9 cellular contexts compared by ENCODE assay signal in the genomic region with DNA sequence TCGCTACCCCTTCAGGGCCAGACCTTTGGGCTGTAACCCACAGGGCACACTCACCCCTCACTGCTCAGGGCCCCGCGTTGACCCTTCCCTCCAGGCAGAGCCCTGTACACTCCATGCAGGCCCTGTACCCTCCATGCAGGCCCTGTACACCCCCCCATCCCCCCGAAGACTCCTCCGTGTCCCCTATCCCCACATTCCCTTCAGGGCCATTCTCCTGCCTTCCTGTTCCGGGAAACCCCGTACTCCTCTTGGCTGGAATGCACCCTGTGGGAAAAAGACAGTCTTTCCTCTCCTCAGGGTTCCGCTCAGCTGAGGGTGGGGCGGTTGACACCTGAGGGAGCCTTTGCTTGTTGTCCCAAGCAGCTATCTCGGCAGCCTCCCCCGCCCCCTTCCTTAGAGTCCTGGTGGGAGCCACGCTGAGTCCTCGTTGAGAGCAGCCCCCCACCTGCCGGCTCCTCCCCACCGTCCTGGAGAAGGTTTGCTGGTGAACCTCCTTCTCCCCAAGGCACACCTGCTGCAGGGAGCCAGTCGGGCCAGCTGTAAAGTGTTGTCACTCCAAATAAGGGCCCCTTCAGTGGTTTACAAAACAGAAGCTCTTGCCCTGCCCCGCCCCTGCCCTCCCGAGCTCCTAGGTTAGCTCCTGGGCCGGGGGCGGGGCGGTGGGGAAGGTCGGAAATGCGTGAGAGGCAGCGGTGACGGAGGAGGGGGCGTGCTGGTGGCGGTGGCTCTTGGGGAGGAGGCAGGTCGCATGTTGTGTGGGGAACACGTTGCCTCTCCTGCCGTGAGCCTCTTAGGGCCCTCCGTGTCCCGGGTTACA. TPM values are rescaled to one million over a fixed set of nuclear protein-coding genes. Genes with fewer than 3 reads are reported as not detected.
DNase-seq lines count a peak whose midpoint lies in the region; ATAC-seq, FAIRE-seq and TF ChIP-seq lines count a peak whose summit lies in the region.
"Had no signal": no experiment of that assay in that cellular context is flagged by ENCODE, and none has a peak within 500 bp of the region (broad histone marks: within the 10 kb centered on the region; RNA-seq: fewer than 3 reads in every experiment).

No MANE protein-coding gene starts in this region.

- no peak overlapping the region for H3K27ac Mint-ChIP-seq in activated CD8-positive, alpha-beta T cell treated with anti-CD3 and anti-CD28 coated beads, Interleukin-2, amount 10 ng/mL, durations not matched to agents 7 days and 5 days
- peak overlapping the region; percentile 83 for H3K27ac Mint-ChIP-seq in endodermal cell

- 4 to 8% methylated on average over 15 to 32 of the region's 32 CpGs for WGBS in endodermal cell (ENCODE audit: insufficient coverage in 1 of 2, insufficient read length in 1 of 2), 2 experiments
- 8 to 10% (median 10%) methylated on average over 28 to 32 of the region's 32 CpGs for WGBS in ovary, 3 donors

- peak overlapping the region; percentile 46 for H3K4me3 Mint-ChIP-seq in activated CD8-positive, alpha-beta T cell treated with anti-CD3 and anti-CD28 coated beads, Interleukin-2, amount 10 ng/mL, durations not matched to agents 7 days and 5 days
- H3K4me3 Mint-ChIP-seq in endodermal cell: peak overlapping the region; percentile 76

- no peak for TF ChIP-seq POLR2A in ovary (IDR thresholded peaks at IDR 0.05)
- no peak for TF ChIP-seq POLR2A in GM12892 (IDR thresholded peaks at IDR 0.05; ENCODE audit: low read depth, low read length)

- TF ChIP-seq EP300 in ovary (IDR thresholded peaks at IDR 0.05): no peak

- ATAC-seq in activated CD8-positive, alpha-beta T cell treated with anti-CD3 and anti-CD28 coated beads, Interleukin-2, amount 10 ng/mL, durations not matched to agents 7 days and 5 days: no peak

- H3K4me3 ChIP-seq in endodermal cell (ENCODE audit: low read length): peak overlapping the region; percentile 88
- peak overlapping the region; percentile 83 for H3K4me3 ChIP-seq in ovary

- peak overlapping the region; percentile 74 for H3K9ac ChIP-seq in endodermal cell (ENCODE audit: extremely low read depth, low read length, poor library complexity, severe bottlenecking)

- H3K27ac ChIP-seq in endodermal cell (ENCODE audit: low read depth, low read length): no peak overlapping the region
- H3K27ac ChIP-seq in ovary: no peak overlapping the region

- H3K9me3 ChIP-seq in endodermal cell (ENCODE audit: control insufficient read depth, low read length) (no peaks in the 10 kb centered on the region), ovary (no peaks in the 10 kb centered on the region)

- no peaks in the 10 kb centered on the region for H3K36me3 Mint-ChIP-seq in activated CD8-positive, alpha-beta T cell treated with anti-CD3 and anti-CD28 coated beads, Interleukin-2, amount 10 ng/mL, durations not matched to agents 7 days and 5 days (ENCODE audit: low read depth)
- H3K36me3 Mint-ChIP-seq in endodermal cell (ENCODE audit: low read depth): no peaks in the 10 kb centered on the region

- H3K27me3 ChIP-seq in endodermal cell (ENCODE audit: control insufficient read depth, insufficient read depth, low read length, poor library complexity, severe bottlenecking): no peaks in the 10 kb centered on the region
- H3K27me3 ChIP-seq in ovary: no peaks in the 10 kb centered on the region

- no peaks in the 10 kb centered on the region for H3K9me3 Mint-ChIP-seq in activated CD8-positive, alpha-beta T cell treated with anti-CD3 and anti-CD28 coated beads, Interleukin-2, amount 10 ng/mL, durations not matched to agents 7 days and 5 days (ENCODE audit: insufficient read depth)
- H3K9me3 Mint-ChIP-seq in endodermal cell: no peaks in the 10 kb centered on the region

- intact Hi-C loops in ovary (cut with DNase I): loop anchor here in 1 of 4 donors (10.0 kb wide), 1 partner anchor 131 kb away; no protein-coding TSS in a partner anchor

- H3K36me3 ChIP-seq in endodermal cell (ENCODE audit: control insufficient read depth, insufficient read depth, low read length) (no peaks in the 10 kb centered on the region), ovary (no peaks in the 10 kb centered on the region)

- CTCF ChIA-PET in activated CD8-positive, alpha-beta T cell treated with anti-CD3 and anti-CD28 coated beads, Interleukin-2, amount 10 ng/mL, durations not matched to agents 7 days and 5 days (lab: Charles Lee): interaction anchor here (1.6 to 2.2 kb wide), 3 partner anchors 8 to 145 kb away, joined by 5 to 14 read pairs (median 5); no protein-coding TSS in a partner anchor

- POLR2A ChIA-PET in activated CD8-positive, alpha-beta T cell treated with anti-CD3 and anti-CD28 coated beads, Interleukin-2, amount 10 ng/mL, durations not matched to agents 7 days and 5 days (lab: Charles Lee): no interaction called here

- DNase-seq in DMS79 (lab: John Stamatoyannopoulos, UW): peak; percentile 12
- DNase-seq in DMS79 treated with DMSO at 0.1 percent for 48 hours (lab: John Stamatoyannopoulos, UW): no peak
- DNase-seq in activated CD8-positive, alpha-beta T cell treated with anti-CD3 and anti-CD28 coated beads, Interleukin-2, amount 10 ng/mL, durations not matched to agents 7 days and 5 days: no peak
- DNase-seq in endodermal cell: peak; percentile 95
- peak in 1 of 5 donors; percentile 28 for DNase-seq in ovary
- no peak for DNase-seq in OCI-M2 (lab: John Stamatoyannopoulos, UW; ENCODE audit: unreplicated experiment)
- DNase-seq in GM19240 (ENCODE audit: insufficient read length, low spot score): no peak
- no peak for DNase-seq in GM12892 (ENCODE audit: insufficient read length)

- H3K4me1 Mint-ChIP-seq in activated CD8-positive, alpha-beta T cell treated with anti-CD3 and anti-CD28 coated beads, Interleukin-2, amount 10 ng/mL, durations not matched to agents 7 days and 5 days (ENCODE audit: low read depth): peaks cover 19% of the 10 kb centered on the region
- peaks cover 16% of the 10 kb centered on the region for H3K4me1 Mint-ChIP-seq in endodermal cell

- H3K4me1 ChIP-seq in endodermal cell (ENCODE audit: control insufficient read depth, insufficient read depth, low read length) (peaks cover 7% of the 10 kb centered on the region), ovary (ENCODE audit: insufficient read depth) (peaks cover 39% of the 10 kb centered on the region)

- TF ChIP-seq CTCF in endodermal cell (conservative IDR thresholded peaks at IDR 0.05) (no peak), ovary (IDR thresholded peaks at IDR 0.05) (no peak)

- no peak for FAIRE-seq in GM12892 (lab: Jason Lieb, UNC)
- FAIRE-seq: A204.1 had no signal

- peaks cover 37% of the 10 kb centered on the region for H3K27me3 Mint-ChIP-seq in activated CD8-positive, alpha-beta T cell treated with anti-CD3 and anti-CD28 coated beads, Interleukin-2, amount 10 ng/mL, durations not matched to agents 7 days and 5 days (ENCODE audit: low read depth)
- H3K27me3 Mint-ChIP-seq in endodermal cell (ENCODE audit: insufficient read depth): no peaks in the 10 kb centered on the region

RNA-seq across cellular contexts. Expression of a gene that starts 1.4 kb away (rescaled TPM):
- total RNA-seq in activated CD8-positive, alpha-beta T cell treated with anti-CD3 and anti-CD28 coated beads, Interleukin-2, amount 10 ng/mL, durations not matched to agents 7 days and 5 days: under 1 TPM; 0.08 to 0.71 TPM
- 10 to 100 TPM; 26.5 to 29.0 TPM for total RNA-seq in endodermal cell
- polyA plus RNA-seq in endodermal cell (2013, experiment 1 of 2): 21.8 TPM
- 17.4 TPM for polyA plus RNA-seq in endodermal cell (2013, experiment 2 of 2)
- 10 to 100 TPM; 27.3 to 66.7 (median 57.1) TPM for total RNA-seq in ovary
- polyA plus RNA-seq in ovary: 10 to 100 TPM; 44.0 to 46.2 TPM
- polyA plus RNA-seq in GM12892 (2012; ENCODE audit: missing spikeins): 3.7 TPM

RNA-seq across cellular contexts. Expression of a gene that starts 33.3 kb away (rescaled TPM):
- 100 to 1,000 TPM; 635 to 655 TPM for total RNA-seq in activated CD8-positive, alpha-beta T cell treated with anti-CD3 and anti-CD28 coated beads, Interleukin-2, amount 10 ng/mL, durations not matched to agents 7 days and 5 days
- total RNA-seq in endodermal cell (100 to 1,000 TPM; 488 to 575 TPM), ovary (100 to 1,000 TPM; 274 to 670 (median 503) TPM)
- 171 TPM for polyA plus RNA-seq in endodermal cell (2013, experiment 1 of 2)
- polyA plus RNA-seq in endodermal cell (2013, experiment 2 of 2): 199 TPM
- 100 to 1,000 TPM; 241 to 530 TPM for polyA plus RNA-seq in ovary
- polyA plus RNA-seq in GM12892 (2012; ENCODE audit: missing spikeins): 137 TPM

RNA-seq across cellular contexts. Expression of a gene that starts 40.2 kb away (rescaled TPM):
- 10 to 100 TPM; 23.8 to 24.5 TPM for total RNA-seq in activated CD8-positive, alpha-beta T cell treated with anti-CD3 and anti-CD28 coated beads, Interleukin-2, amount 10 ng/mL, durations not matched to agents 7 days and 5 days
- not detected for total RNA-seq in endodermal cell
- not detected for polyA plus RNA-seq in endodermal cell (2013, experiment 1 of 2)
- polyA plus RNA-seq in endodermal cell (2013, experiment 2 of 2): not detected
- total RNA-seq in ovary: 1 to 10 TPM; 1.2 to 4.8 (median 1.4) TPM
- polyA plus RNA-seq in ovary: 1 to 10 TPM; 1.2 to 1.9 TPM
- 24.1 TPM for polyA plus RNA-seq in GM12892 (2012; ENCODE audit: missing spikeins)

Comparison
In these comparisons a context has a peak if more than half of its experiments do, and no peak if none do; other contexts are left out.
1. DNase-seq: peak in DMS79 (single experiment) and endodermal cell (single experiment); none in DMS79 treated with DMSO at 0.1 percent for 48 hours (single experiment), activated CD8-positive, alpha-beta T cell treated with anti-CD3 and anti-CD28 coated beads, Interleukin-2, amount 10 ng/mL, durations not matched to agents 7 days and 5 days (single experiment), OCI-M2 (single experiment), GM19240 (single experiment) and GM12892 (single experiment).
2. RNA of a gene that starts 1.4 kb away (total RNA-seq): 27.3 to 66.7 TPM in ovary and 26.5 to 29.0 TPM in endodermal cell; 0.08 to 0.71 TPM in activated CD8-positive, alpha-beta T cell treated with anti-CD3 and anti-CD28 coated beads, Interleukin-2, amount 10 ng/mL, durations not matched to agents 7 days and 5 days; every median in the first group is over 10 times any median in the second.
3. RNA of a gene that starts 40.2 kb away (total RNA-seq): 23.8 to 24.5 TPM in activated CD8-positive, alpha-beta T cell treated with anti-CD3 and anti-CD28 coated beads, Interleukin-2, amount 10 ng/mL, durations not matched to agents 7 days and 5 days; 1.2 to 4.8 TPM in ovary and not detected in endodermal cell; every median in the first group is over 4 times any median in the second.